Comparison of ENCODE assay signal across 16 cellular contexts in genomic region chr3:65181397-65181871, GRCh38.
DNase-seq lines count a peak whose midpoint lies in the region; ATAC-seq and TF ChIP-seq lines count a peak whose summit lies in the region.
"Had no signal": no experiment of that assay in that cellular context is flagged by ENCODE, and none has a peak within 500 bp of the region (broad histone marks: within the 10 kb centered on the region; RNA-seq: fewer than 3 reads in every experiment).

No MANE protein-coding gene starts in this region.

- H3K9ac ChIP-seq in parathyroid adenoma: no peak overlapping the region

- no peaks in the 10 kb centered on the region for H3K79me2 ChIP-seq in parathyroid adenoma

- ATAC-seq in body of pancreas: peak; percentile 56
- ATAC-seq in GM18867 (IDR thresholded peaks at IDR 0.05; ENCODE audit: unreplicated experiment): no peak
- ATAC-seq: effector memory CD8-positive, alpha-beta T cell had no signal

- WGBS in body of pancreas, 2 donors: 60 to 68% methylated on average over 6 of the region's 6 CpGs

- TF ChIP-seq CTCF in body of pancreas (IDR thresholded peaks at IDR 0.05): no peak
- TF ChIP-seq CTCF in parathyroid adenoma (IDR thresholded peaks at IDR 0.05): no peak
- TF ChIP-seq CTCF in uterus (IDR thresholded peaks at IDR 0.05): no peak

- no peak overlapping the region for H2AFZ ChIP-seq in parathyroid adenoma

- DNase-seq in body of pancreas (peak in 2 of 4 donors; percentile 12 to 14), globus pallidus (ENCODE audit: low spot score) (peak; percentile 2), uterus (peak; percentile 22 to 38), NCI-H774 (lab: John Stamatoyannopoulos, UW) (no peak)
- DNase-seq in activated CD4-positive, alpha-beta T cell treated with anti-CD3 and anti-CD28 coated beads, Interleukin-2, amount 50 U/mL, for 48 hours: no peak
- DNase-seq: activated CD4-positive, CD25-positive, alpha-beta regulatory T cell treated with anti-CD3 and anti-CD28 coated beads, Interleukin-2, amount 50 U/mL, for 72 hours; activated naive CD4-positive, alpha-beta T cell treated with Interleukin-2 at 50 U/mL for 16 hours; DMS79 treated with DMSO at 0.1 percent for 48 hours; effector memory CD8-positive, alpha-beta T cell; immature natural killer cell; KBM-7; midbrain; NCI-H1092 treated with DMSO at 0.1 percent for 48 hours; NCI-H2171 had no signal

- H3K9me3 ChIP-seq in body of pancreas (no peaks in the 10 kb centered on the region), parathyroid adenoma (ENCODE audit: control insufficient read depth, low read length) (no peaks in the 10 kb centered on the region), uterus (no peaks in the 10 kb centered on the region)

- intact Hi-C loops in body of pancreas (cut with DNase I): no loop called here
- intact Hi-C loops in uterus (cut with DNase I; ENCODE audit: low total_unique reads): no loop called here

- peak overlapping the region in 1 of 4 donors; percentile 5 for H3K27ac ChIP-seq in body of pancreas
- H3K27ac ChIP-seq in parathyroid adenoma: peak overlapping the region; percentile 15
- peak overlapping the region; percentile 14 to 71 for H3K27ac ChIP-seq in uterus

- H3K4me2 ChIP-seq in parathyroid adenoma (ENCODE audit: low read length): no peak overlapping the region

- H3K36me3 ChIP-seq in body of pancreas (replicated peaks in 1 of 2; ENCODE audit: insufficient read depth in 1 of 2, low read depth in 2 of 2): no peaks in the 10 kb centered on the region
- no peaks in the 10 kb centered on the region for H3K36me3 ChIP-seq in parathyroid adenoma (ENCODE audit: control insufficient read depth, insufficient read depth, low read length)
- H3K36me3 ChIP-seq in uterus: no peaks in the 10 kb centered on the region

- TF ChIP-seq POLR2A in body of pancreas (IDR thresholded peaks at IDR 0.05): no peak
- no peak for TF ChIP-seq POLR2A in uterus (IDR thresholded peaks at IDR 0.05)

- H3K4me3 ChIP-seq in body of pancreas: no peak overlapping the region
- H3K4me3 ChIP-seq in parathyroid adenoma (ENCODE audit: low read depth, low read length): no peak overlapping the region
- no peak overlapping the region for H3K4me3 ChIP-seq in uterus

- H3K4me1 ChIP-seq in body of pancreas (no peaks in the 10 kb centered on the region), parathyroid adenoma (no peaks in the 10 kb centered on the region), uterus (peaks cover 0 to 3% of the 10 kb centered on the region in 2 donors)

- H3K27me3 ChIP-seq in body of pancreas (no peaks in the 10 kb centered on the region), parathyroid adenoma (ENCODE audit: control insufficient read depth, insufficient read depth, low read length) (no peaks in the 10 kb centered on the region), uterus (no peaks in the 10 kb centered on the region)

Comparison
In these comparisons a context has a peak if more than half of its experiments do, and no peak if none do; other contexts are left out.
1. DNase-seq: peak in globus pallidus (single experiment) and uterus (2 of 2); none in activated CD4-positive, alpha-beta T cell treated with anti-CD3 and anti-CD28 coated beads, Interleukin-2, amount 50 U/mL, for 48 hours (0 of 2) and NCI-H774 (single experiment).